Comparison of ENCODE assay signal across 22 cellular contexts in the genomic region with DNA sequence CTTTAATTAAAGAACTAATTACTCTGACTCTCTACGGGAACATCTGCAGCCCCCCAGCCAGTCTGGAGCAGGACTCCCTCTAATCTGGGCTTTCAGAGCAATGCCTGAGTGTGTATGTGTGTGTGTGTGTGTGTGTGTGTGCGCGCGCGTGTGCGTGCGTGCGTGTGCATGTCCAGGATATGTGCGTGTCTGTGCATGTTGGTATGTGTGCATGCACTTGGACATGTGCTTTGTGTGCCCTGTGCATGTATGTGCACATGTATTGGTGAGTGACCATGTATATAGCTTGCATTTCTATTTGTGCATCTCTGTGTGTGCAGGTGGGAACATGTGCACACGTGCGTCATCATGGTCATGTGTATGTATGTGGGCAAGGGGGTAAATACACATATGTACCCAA.
"Had no signal": no experiment of that assay in that cellular context is flagged by ENCODE, and none has a peak within 500 bp of the region (broad histone marks: within the 10 kb centered on the region; RNA-seq: fewer than 3 reads in every experiment).

No MANE protein-coding gene starts in this region.

- H3K27ac ChIP-seq: KMS-11, SJSA1, SK-N-MC had no signal

- H3K4me3 ChIP-seq: K562, SJSA1, SK-N-MC had no signal

- FAIRE-seq: K562, RCC 7860 had no signal

- H3K27ac Mint-ChIP-seq: IgD-negative memory B cell had no signal

- H3K36me3 ChIP-seq: SJSA1 had no signal

- H3K4me1 ChIP-seq: SJSA1 had no signal

- H3K9ac ChIP-seq: KMS-11 had no signal

- H3K9me3 ChIP-seq: SJSA1 had no signal

- H3K4me1 Mint-ChIP-seq: IgD-negative memory B cell had no signal

- H3K4me3 Mint-ChIP-seq: IgD-negative memory B cell had no signal

- H3K27me3 ChIP-seq: SJSA1 had no signal

- DNase-seq: Kasumi-1, MM.1S, NCI-H1092 treated with DMSO at 0.1 percent for 48 hours, NCI-H1436, NCI-H187, NCI-H2029, NCI-H2081 treated with DMSO at 0.1 percent for 48 hours, NCI-H2171, NCI-H226, NCI-H446, NCI-H510A, NCI-H524 treated with DMSO at 0.1 percent for 48 hours, NCI-H774, Right ventricle myocardium superior, RPMI8226, SIG-M5 had no signal

- H3K4me2 ChIP-seq: KMS-11 had no signal

- ATAC-seq: K562 had no signal
